23 cellular contexts compared by ENCODE assay signal in the genomic region with DNA sequence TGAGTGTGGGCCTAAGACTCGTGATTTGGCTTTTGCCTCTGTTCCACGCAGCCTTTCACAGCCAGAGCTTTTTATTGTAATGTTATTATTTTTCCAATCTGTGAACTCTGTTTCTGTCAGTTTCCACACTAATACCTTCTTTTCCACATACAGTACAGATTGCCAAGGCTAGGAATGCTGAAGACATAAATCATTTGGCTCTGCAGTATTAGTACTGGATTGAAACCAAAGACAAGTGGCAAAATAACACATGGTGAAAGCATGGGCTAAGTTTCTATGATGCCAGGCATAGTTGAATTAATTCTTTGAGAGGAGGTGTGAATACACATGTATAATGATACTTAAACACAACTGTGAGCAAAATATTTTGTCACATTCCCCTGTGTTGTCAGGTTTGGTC.
A peak's percentile ranks its signal among the peaks of the same experiment; 100 is the strongest.
DNase-seq lines count a peak whose midpoint lies in the region; ATAC-seq and TF ChIP-seq lines count a peak whose summit lies in the region.
"Had no signal": no experiment of that assay in that cellular context is flagged by ENCODE, and none has a peak within 500 bp of the region (broad histone marks: within the 10 kb centered on the region; RNA-seq: fewer than 3 reads in every experiment).

No MANE protein-coding gene starts in this region.

- peak overlapping the region; percentile 53 to 76 for H3K27ac ChIP-seq in uterus
- no peak overlapping the region for H3K27ac ChIP-seq in stomach
- H3K27ac ChIP-seq: colonic mucosa, thyroid gland had no signal

- no peaks in the 10 kb centered on the region for H3K9me3 Mint-ChIP-seq in activated naive CD8-positive, alpha-beta T cell (ENCODE audit: low read depth)
- no peaks in the 10 kb centered on the region for H3K9me3 Mint-ChIP-seq in activated naive CD8-positive, alpha-beta T cell treated with anti-CD3 and anti-CD28 coated beads for 36 hours
- H3K9me3 Mint-ChIP-seq: CD14-positive monocyte; IgD-negative memory B cell; naive thymus-derived CD4-positive, alpha-beta T cell; stimulated activated naive B cell treated with anti-CD40 and anti-IgM and Interleukin-4, amounts not matched to agents 10 μg/mL and 1 μg/mL and 100 μg/mL, for 72 hours had no signal

- H3K27ac Mint-ChIP-seq in activated naive CD8-positive, alpha-beta T cell, result peak overlapping the region; percentile 61
- H3K27ac Mint-ChIP-seq in activated naive CD8-positive, alpha-beta T cell treated with anti-CD3 and anti-CD28 coated beads for 36 hours, result no peak overlapping the region
- H3K27ac Mint-ChIP-seq: CD14-positive monocyte; IgD-negative memory B cell; stimulated activated naive B cell treated with anti-CD40 and anti-IgM and Interleukin-4, amounts not matched to agents 10 μg/mL and 1 μg/mL and 100 μg/mL, for 72 hours; T-helper 17 cell had no signal

- H3K27me3 Mint-ChIP-seq in activated naive CD8-positive, alpha-beta T cell, result no peaks in the 10 kb centered on the region
- no peaks in the 10 kb centered on the region for H3K27me3 Mint-ChIP-seq in activated naive CD8-positive, alpha-beta T cell treated with anti-CD3 and anti-CD28 coated beads for 36 hours
- H3K27me3 Mint-ChIP-seq: IgD-negative memory B cell; naive thymus-derived CD4-positive, alpha-beta T cell; stimulated activated naive B cell treated with anti-CD40 and anti-IgM and Interleukin-4, amounts not matched to agents 10 μg/mL and 1 μg/mL and 100 μg/mL, for 72 hours; T-helper 17 cell had no signal

- intact Hi-C loops in uterus (cut with DNase I; ENCODE audit: low total_unique reads), result no loop called here
- intact Hi-C loops in stomach (cut with DNase I; ENCODE audit: low total_unique reads), result no loop called here

- no peak overlapping the region for H3K4me3 ChIP-seq in uterus
- no peak overlapping the region for H3K4me3 ChIP-seq in stomach
- H3K4me3 ChIP-seq: colonic mucosa, gastroesophageal sphincter, thyroid gland had no signal

- TF ChIP-seq EP300 in stomach (IDR thresholded peaks at IDR 0.05), result no peak

- no peaks in the 10 kb centered on the region for H3K36me3 ChIP-seq in uterus
- H3K36me3 ChIP-seq in stomach, result peaks cover 0 to 23% (median 16%) of the 10 kb centered on the region in 4 donors
- H3K36me3 ChIP-seq: colonic mucosa, thyroid gland had no signal

- 63 to 80% (median 66%) methylated on average over 2 of the region's 2 CpGs for WGBS in stomach, 5 donors

- no peak overlapping the region for H3K4me3 Mint-ChIP-seq in activated naive CD8-positive, alpha-beta T cell
- no peak overlapping the region for H3K4me3 Mint-ChIP-seq in activated naive CD8-positive, alpha-beta T cell treated with anti-CD3 and anti-CD28 coated beads for 36 hours
- H3K4me3 Mint-ChIP-seq: CD14-positive monocyte; IgD-negative memory B cell; naive thymus-derived CD4-positive, alpha-beta T cell; stimulated activated naive B cell treated with anti-CD40 and anti-IgM and Interleukin-4, amounts not matched to agents 10 μg/mL and 1 μg/mL and 100 μg/mL, for 72 hours; T-helper 17 cell had no signal

- H3K9me3 ChIP-seq in uterus (no peaks in the 10 kb centered on the region), stomach (no peaks in the 10 kb centered on the region)
- H3K9me3 ChIP-seq: colonic mucosa, gastroesophageal sphincter, thyroid gland had no signal

- H3K4me1 ChIP-seq in uterus (peaks cover 0 to 16% of the 10 kb centered on the region in 2 donors), stomach (peaks cover 0 to 7% (median 0%) of the 10 kb centered on the region in 4 donors)
- H3K4me1 ChIP-seq: colonic mucosa, thyroid gland had no signal

- no peak for DNase-seq in activated naive CD8-positive, alpha-beta T cell treated with anti-CD3 and anti-CD28 coated beads for 36 hours
- DNase-seq in NCI-H524 treated with DMSO at 0.1 percent for 48 hours (lab: John Stamatoyannopoulos, UW) (peak; percentile 75), fibroblast of peridontal ligament (ENCODE audit: extremely low read depth) (peak; percentile 25), uterus (no peak), stomach (no peak), NCI-H1436 treated with DMSO at 0.1 percent for 48 hours (lab: John Stamatoyannopoulos, UW) (no peak)
- DNase-seq: activated CD4-positive, alpha-beta T cell treated with anti-CD3 and anti-CD28 coated beads for 4 hours; colonic mucosa; effector memory CD4-positive, alpha-beta T cell; left ventricle myocardium superior; naive thymus-derived CD4-positive, alpha-beta T cell; NCI-H1092 treated with DMSO at 0.1 percent for 48 hours; NCI-H2081 treated with DMSO at 0.1 percent for 48 hours; occipital lobe; stimulated activated CD4-positive, alpha-beta T cell treated with anti-CD3 and anti-CD28 coated beads, Interleukin-4, amount 100 ng/mL, for 1 hour; stimulated activated naive B cell treated with anti-CD40 and anti-IgM and Interleukin-4, amounts not matched to agents 10 μg/mL and 1 μg/mL and 100 μg/mL, for 72 hours; T-helper 17 cell; thyroid gland had no signal

- peaks cover 4% of the 10 kb centered on the region for H3K4me1 Mint-ChIP-seq in activated naive CD8-positive, alpha-beta T cell (ENCODE audit: low read depth)
- peaks cover 6% of the 10 kb centered on the region for H3K4me1 Mint-ChIP-seq in activated naive CD8-positive, alpha-beta T cell treated with anti-CD3 and anti-CD28 coated beads for 36 hours
- H3K4me1 Mint-ChIP-seq: CD14-positive monocyte; stimulated activated naive B cell treated with anti-CD40 and anti-IgM and Interleukin-4, amounts not matched to agents 10 μg/mL and 1 μg/mL and 100 μg/mL, for 72 hours; T-helper 17 cell had no signal

- no peaks in the 10 kb centered on the region for H3K27me3 ChIP-seq in uterus
- no peaks in the 10 kb centered on the region for H3K27me3 ChIP-seq in stomach
- H3K27me3 ChIP-seq: colonic mucosa, gastroesophageal sphincter, thyroid gland had no signal

- TF ChIP-seq CTCF in uterus (IDR thresholded peaks at IDR 0.05) (no peak), stomach (IDR thresholded peaks at IDR 0.05) (no peak)

- no peak for TF ChIP-seq POLR2A in uterus (IDR thresholded peaks at IDR 0.05)
- no peak for TF ChIP-seq POLR2A in stomach (IDR thresholded peaks at IDR 0.05)

- no peak for ATAC-seq in HG03354 (IDR thresholded peaks at IDR 0.05; ENCODE audit: poor library complexity, severe bottlenecking, unreplicated experiment)
- ATAC-seq: gastroesophageal sphincter; left ventricle myocardium superior; naive thymus-derived CD4-positive, alpha-beta T cell; stimulated activated naive B cell treated with anti-CD40 and anti-IgM and Interleukin-4, amounts not matched to agents 10 μg/mL and 1 μg/mL and 100 μg/mL, for 72 hours; T-helper 17 cell had no signal

- H3K36me3 Mint-ChIP-seq in activated naive CD8-positive, alpha-beta T cell, result peaks cover 4% of the 10 kb centered on the region
- H3K36me3 Mint-ChIP-seq in activated naive CD8-positive, alpha-beta T cell treated with anti-CD3 and anti-CD28 coated beads for 36 hours, result peaks cover 7% of the 10 kb centered on the region

Comparison
In these comparisons a context has a peak if more than half of its experiments do, and no peak if none do; other contexts are left out.
1. DNase-seq: peak in NCI-H524 treated with DMSO at 0.1 percent for 48 hours (single experiment) and fibroblast of peridontal ligament (single experiment); none in activated naive CD8-positive, alpha-beta T cell treated with anti-CD3 and anti-CD28 coated beads for 36 hours (single experiment), uterus (0 of 2), stomach (single experiment) and NCI-H1436 treated with DMSO at 0.1 percent for 48 hours (single experiment).
2. H3K27ac ChIP-seq: peak in uterus (2 of 2); none in stomach (0 of 5).